20 cellular contexts compared by ENCODE assay signal in genomic region chr7:114298011-114298410, GRCh38.
DNase-seq lines count a peak whose midpoint lies in the region; FAIRE-seq and TF ChIP-seq lines count a peak whose summit lies in the region.
"Had no signal": no experiment of that assay in that cellular context is flagged by ENCODE, and none has a peak within 500 bp of the region (broad histone marks: within the 10 kb centered on the region; RNA-seq: fewer than 3 reads in every experiment).

No MANE protein-coding gene starts in this region.

- POLR2A ChIA-PET in A673 (lab: Charles Lee; ENCODE audit: low non-redundant PET), result no interaction called here

- no peaks in the 10 kb centered on the region for H3K9me3 ChIP-seq in mammary epithelial cell (replicated peaks; ENCODE audit: insufficient read depth, low read length)
- no peaks in the 10 kb centered on the region for H3K9me3 ChIP-seq in keratinocyte (ENCODE audit: control insufficient read depth, low read depth, low read length)
- H3K9me3 ChIP-seq in A673 (ENCODE audit: low read depth, low read length, poor library complexity, severe bottlenecking), result no peaks in the 10 kb centered on the region
- H3K9me3 ChIP-seq: BLaER1 treated with 17β-estradiol and CSF1 and Interleukin-3, amounts not matched to agents 10 nM and 100 nM; Peyer's patch had no signal

- no peaks in the 10 kb centered on the region for H3K9me1 ChIP-seq in keratinocyte (ENCODE audit: control insufficient read depth, extremely low read depth, insufficient read depth, low read length)

- H3K27ac ChIP-seq in mammary epithelial cell (ENCODE audit: insufficient read depth, low read depth, low read length), result peak overlapping the region; percentile 24
- no peak overlapping the region for H3K27ac ChIP-seq in keratinocyte (ENCODE audit: control insufficient read depth, insufficient read depth, low read length)
- H3K27ac ChIP-seq in dorsolateral prefrontal cortex, result no peak overlapping the region
- no peak overlapping the region for H3K27ac ChIP-seq in A673 (ENCODE audit: low read depth, low read length, poor library complexity, severe bottlenecking)
- H3K27ac ChIP-seq: Peyer's patch had no signal

- BruUV-seq in mammary epithelial cell (replicated peaks; lab: Mats Ljungman, UMichigan) (no TSS peak), A673 (replicated peaks; lab: Mats Ljungman, UMichigan) (no TSS peak)

- H3K9ac ChIP-seq in mammary epithelial cell (ENCODE audit: insufficient read depth, low read length) (no peak overlapping the region), keratinocyte (ENCODE audit: control insufficient read depth, extremely low read depth, insufficient read depth, low read length) (no peak overlapping the region)
- H3K9ac ChIP-seq: BLaER1 treated with 17β-estradiol and CSF1 and Interleukin-3, amounts not matched to agents 10 nM and 100 nM had no signal

- dilution Hi-C loops in mammary epithelial cell (cut with HindIII; ENCODE audit: low sequenced_read_pairs), result no loop called here
- dilution Hi-C loops in keratinocyte (cut with MboI; ENCODE audit: extremely low pct_ligation_motif_present, low sequenced_read_pairs), result no loop called here

- intact Hi-C loops in mammary epithelial cell (cut with micrococcal nuclease), result no loop called here
- intact Hi-C loops in dorsolateral prefrontal cortex (cut with DNase I), result no loop called here
- intact Hi-C loops in A673 (cut with micrococcal nuclease; ENCODE audit: unreplicated experiment), result no loop called here

- CTCF ChIA-PET in mammary epithelial cell (lab: Charles Lee; ENCODE audit: low non-redundant PET), result no interaction called here
- CTCF ChIA-PET in A673 (lab: Charles Lee), result no interaction called here

- peak; percentile 20 for DNase-seq in NOMO-1 treated with DMSO at 0.1 percent for 48 hours (lab: John Stamatoyannopoulos, UW; ENCODE audit: unreplicated experiment)
- no peak for DNase-seq in NOMO-1 treated with dmso at 0.1 percent for 144 hours (lab: John Stamatoyannopoulos, UW; ENCODE audit: unreplicated experiment)
- DNase-seq in Kasumi-1 (lab: John Stamatoyannopoulos, UW), result peak; percentile 26 to 32
- DNase-seq in mammary epithelial cell, result peak; percentile 57
- peak; percentile 23 for DNase-seq in keratinocyte (ENCODE audit: low read depth, low spot score)
- no peak for DNase-seq in dorsolateral prefrontal cortex
- no peak for DNase-seq in EL
- no peak for DNase-seq in A673 (ENCODE audit: low spot score)
- DNase-seq: 8988T, H9, NCI-H1105 treated with DMSO at 0.1 percent for 48 hours, NCI-H187, NCI-H446, NCI-H774, Peyer's patch, SHP77 treated with DMSO at 0.1 percent for 48 hours, SW 1271 had no signal

- TF ChIP-seq CTCF in mammary epithelial cell (conservative IDR thresholded peaks at IDR 0.05 in 1 of 2, IDR thresholded peaks at IDR 0.05 in 1 of 2; ENCODE audit: extremely low read depth in 1 of 2, insufficient read depth in 1 of 2, low read depth in 1 of 2, low read length in 2 of 2) (no peak), keratinocyte (optimal IDR thresholded peaks at IDR 0.05 in 1 of 3, IDR thresholded peaks at IDR 0.05 in 1 of 3, conservative IDR thresholded peaks at IDR 0.05 in 1 of 3; ENCODE audit: extremely low read depth in 1 of 3, insufficient read depth in 2 of 3, low read length in 3 of 3) (no peak), dorsolateral prefrontal cortex (IDR thresholded peaks at IDR 0.05 in 54 of 56, conservative IDR thresholded peaks at IDR 0.05 in 2 of 56; ENCODE audit: low read depth in 1 of 56, partially characterized antibody in 56 of 56) (no peak), A673 (conservative IDR thresholded peaks at IDR 0.05; ENCODE audit: low read depth, low read length) (no peak)

- H3K4me3 ChIP-seq in mammary epithelial cell (replicated peaks in 1 of 3; ENCODE audit: insufficient read depth in 1 of 3, low read depth in 2 of 3, low read length in 3 of 3), result no peak overlapping the region
- H3K4me3 ChIP-seq in keratinocyte (ENCODE audit: control insufficient read depth in 2 of 3, extremely low read depth in 1 of 3, insufficient read depth in 2 of 3, low read depth in 1 of 3, low read length in 3 of 3), result peak overlapping the region in 1 of 3 experiments; percentile 11
- no peak overlapping the region for H3K4me3 ChIP-seq in dorsolateral prefrontal cortex
- H3K4me3 ChIP-seq in A673 (ENCODE audit: low read depth, low read length, poor library complexity, severe bottlenecking), result no peak overlapping the region
- H3K4me3 ChIP-seq: BLaER1 treated with 17β-estradiol and CSF1 and Interleukin-3, amounts not matched to agents 10 nM and 100 nM; GM12878; Peyer's patch had no signal

- in situ Hi-C loops in mammary epithelial cell (cut with MboI; ENCODE audit: low sequenced_read_pairs in 2 of 2), result no loop called here

- H3K79me2 ChIP-seq in mammary epithelial cell (ENCODE audit: insufficient read depth, low read length) (no peaks in the 10 kb centered on the region), keratinocyte (ENCODE audit: control insufficient read depth, insufficient read depth, low read length) (no peaks in the 10 kb centered on the region)

- H3K4me2 ChIP-seq in mammary epithelial cell (ENCODE audit: insufficient read depth, low read depth, low read length) (peak overlapping the region; percentile 48), keratinocyte (ENCODE audit: control insufficient read depth, extremely low read depth, insufficient read depth, low read depth, low read length) (peak overlapping the region; percentile 42)

- H3K36me3 ChIP-seq in mammary epithelial cell (ENCODE audit: insufficient read depth, low read length), result no peaks in the 10 kb centered on the region
- H3K36me3 ChIP-seq in keratinocyte (ENCODE audit: control insufficient read depth in 2 of 2, extremely low read depth in 1 of 2, insufficient read depth in 2 of 2, low read length in 2 of 2), result no peaks in the 10 kb centered on the region
- no peaks in the 10 kb centered on the region for H3K36me3 ChIP-seq in A673 (ENCODE audit: insufficient read depth, low read length, poor library complexity, severe bottlenecking)
- H3K36me3 ChIP-seq: BLaER1 treated with 17β-estradiol and CSF1 and Interleukin-3, amounts not matched to agents 10 nM and 100 nM; Peyer's patch had no signal

- H3K27me3 ChIP-seq in mammary epithelial cell (ENCODE audit: insufficient read depth, low read length) (no peaks in the 10 kb centered on the region), keratinocyte (ENCODE audit: control insufficient read depth, extremely low read depth, insufficient read depth, low read length) (no peaks in the 10 kb centered on the region), dorsolateral prefrontal cortex (no peaks in the 10 kb centered on the region), A673 (replicated peaks; ENCODE audit: insufficient read depth, low read depth, low read length, poor library complexity) (peaks cover 10% of the 10 kb centered on the region)
- H3K27me3 ChIP-seq: BLaER1 treated with 17β-estradiol and CSF1 and Interleukin-3, amounts not matched to agents 10 nM and 100 nM; Peyer's patch had no signal

- peak overlapping the region; percentile 65 for H2AFZ ChIP-seq in mammary epithelial cell (ENCODE audit: low read depth, low read length)
- H2AFZ ChIP-seq in keratinocyte (ENCODE audit: control insufficient read depth, low read length), result peak overlapping the region; percentile 83

- H4K20me1 ChIP-seq in mammary epithelial cell (ENCODE audit: insufficient read depth, low read length) (no peaks in the 10 kb centered on the region), keratinocyte (ENCODE audit: control insufficient read depth, extremely low read depth, insufficient read depth, low read length) (no peaks in the 10 kb centered on the region)
- H4K20me1 ChIP-seq: BLaER1 treated with 17β-estradiol and CSF1 and Interleukin-3, amounts not matched to agents 10 nM and 100 nM had no signal

- WGBS in mammary epithelial cell (ENCODE audit: low coverage, missing lambda C conversion rate), result 20% methylated on average over 4 of the region's 4 CpGs

- FAIRE-seq in keratinocyte (lab: Jason Lieb, UNC), result peak; percentile 95
- FAIRE-seq: GM12878, GM18507 had no signal

- H3K4me1 ChIP-seq in mammary epithelial cell (ENCODE audit: insufficient read depth, low read length) (peaks cover 12% of the 10 kb centered on the region), keratinocyte (ENCODE audit: control insufficient read depth, extremely low read depth, insufficient read depth, low read length) (peaks cover 11% of the 10 kb centered on the region), A673 (ENCODE audit: insufficient read depth, low read length, poor library complexity, severe bottlenecking) (no peaks in the 10 kb centered on the region)
- H3K4me1 ChIP-seq: Peyer's patch had no signal

Comparison
In these comparisons a context has a peak if more than half of its experiments do, and no peak if none do; other contexts are left out.
1. DNase-seq: peak in NOMO-1 treated with DMSO at 0.1 percent for 48 hours (single experiment), Kasumi-1 (2 of 2), mammary epithelial cell (single experiment) and keratinocyte (single experiment); none in NOMO-1 treated with dmso at 0.1 percent for 144 hours (single experiment), dorsolateral prefrontal cortex (0 of 10), EL (single experiment) and A673 (single experiment).